1 cellular context compared by ENCODE assay signal in genomic region chr6:151974061-151974617, GRCh38.
TF ChIP-seq lines count a peak whose summit lies in the region.

No MANE protein-coding gene starts in this region.

TF ChIP-seq in SK-N-SH, 30 proteins besides CTCF, POLR2A, EP300 and RAD21 (continued from another document):
- TF ChIP-seq, protein P1, sequence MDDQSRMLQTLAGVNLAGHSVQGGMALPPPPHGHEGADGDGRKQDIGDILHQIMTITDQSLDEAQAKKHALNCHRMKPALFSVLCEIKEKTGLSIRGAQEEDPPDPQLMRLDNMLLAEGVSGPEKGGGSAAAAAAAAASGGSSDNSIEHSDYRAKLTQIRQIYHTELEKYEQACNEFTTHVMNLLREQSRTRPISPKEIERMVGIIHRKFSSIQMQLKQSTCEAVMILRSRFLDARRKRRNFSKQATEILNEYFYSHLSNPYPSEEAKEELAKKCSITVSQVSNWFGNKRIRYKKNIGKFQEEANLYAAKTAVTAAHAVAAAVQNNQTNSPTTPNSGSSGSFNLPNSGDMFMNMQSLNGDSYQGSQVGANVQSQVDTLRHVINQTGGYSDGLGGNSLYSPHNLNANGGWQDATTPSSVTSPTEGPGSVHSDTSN (IDR thresholded peaks at IDR 0.05): no peak
- TF ChIP-seq MXI1 (IDR thresholded peaks at IDR 0.05; ENCODE audit: low read depth, low read length): no peak
- no peak for TF ChIP-seq JUND (IDR thresholded peaks at IDR 0.05)
- TF ChIP-seq SIN3A (IDR thresholded peaks at IDR 0.05; ENCODE audit: borderline replicate concordance, low read depth, low read length): no peak
- no peak; the same call in 1 of the 2 replicates for TF ChIP-seq GATA2 (CRISPR knock-in tag; IDR thresholded peaks at IDR 0.05)
- no peak for TF ChIP-seq USF2 (IDR thresholded peaks at IDR 0.05; ENCODE audit: borderline replicate concordance, low read depth, low read length)
